ENCODE assay signal across 1 cellular context in genomic region chr15:37094542-37095196, GRCh38.
TF ChIP-seq lines count a peak whose summit lies in the region.

No MANE protein-coding gene starts in this region.

TF ChIP-seq in GM23338, 12 proteins besides CTCF, POLR2A, EP300 and RAD21 (continued from another document):
- TF ChIP-seq ZNF462 (CRISPR knock-in tag; IDR thresholded peaks at IDR 0.05), result no peak
